ENCODE assay signal across 11 cellular contexts in genomic region chrX:41457618-41458192, GRCh38. TPM values are rescaled to one million over a fixed set of nuclear protein-coding genes. Genes with fewer than 3 reads are reported as not detected.
DNase-seq lines count a peak whose midpoint lies in the region; ATAC-seq, FAIRE-seq and TF ChIP-seq lines count a peak whose summit lies in the region.
"Had no signal": no experiment of that assay in that cellular context is flagged by ENCODE, and none has a peak within 500 bp of the region (broad histone marks: within the 10 kb centered on the region; RNA-seq: fewer than 3 reads in every experiment).

No MANE protein-coding gene starts in this region.

- H3K27me3 ChIP-seq in SK-N-SH (ENCODE audit: insufficient read depth) = no peaks in the 10 kb centered on the region; the same call in 1 of the 2 replicates
- H3K27me3 ChIP-seq in keratinocyte (ENCODE audit: control insufficient read depth, extremely low read depth, insufficient read depth, low read length) = no peaks in the 10 kb centered on the region

- no peak overlapping the region for H3K4me3 ChIP-seq in SK-N-SH (ENCODE audit: low read depth in 2 of 2, low read length in 1 of 2)
- H3K4me3 ChIP-seq in keratinocyte (ENCODE audit: control insufficient read depth in 2 of 3, extremely low read depth in 1 of 3, insufficient read depth in 2 of 3, low read depth in 1 of 3, low read length in 3 of 3) = no peak overlapping the region

- H3K4me2 ChIP-seq in SK-N-SH = no peak overlapping the region
- H3K4me2 ChIP-seq in keratinocyte (ENCODE audit: control insufficient read depth, extremely low read depth, insufficient read depth, low read depth, low read length) = no peak overlapping the region

- peak; percentile 47 for TF ChIP-seq CTCF in SK-N-SH (IDR thresholded peaks at IDR 0.05)
- peak; percentile 8 to 24 (median 24) for TF ChIP-seq CTCF in keratinocyte (optimal IDR thresholded peaks at IDR 0.05 in 1 of 3, IDR thresholded peaks at IDR 0.05 in 1 of 3, conservative IDR thresholded peaks at IDR 0.05 in 1 of 3; ENCODE audit: extremely low read depth in 1 of 3, insufficient read depth in 2 of 3, low read length in 3 of 3)
- TF ChIP-seq CTCF in RWPE1 (conservative IDR thresholded peaks at IDR 0.05; ENCODE audit: low read depth) = no peak

- H3K9me3 ChIP-seq in SK-N-SH = no peaks in the 10 kb centered on the region
- no peaks in the 10 kb centered on the region for H3K9me3 ChIP-seq in keratinocyte (ENCODE audit: control insufficient read depth, low read depth, low read length)

- no peak for TF ChIP-seq EP300 in SK-N-SH (IDR thresholded peaks at IDR 0.05; ENCODE audit: borderline replicate concordance in 1 of 2, low read depth in 1 of 2, low read length in 1 of 2)

- CTCF ChIA-PET in SK-N-SH (lab: Yijun Ruan, JAX) (no interaction called here), RWPE1 (lab: Yijun Ruan, JAX) (interaction anchor here (0.5 kb wide), 1 partner anchor 118 kb away, joined by 3 read pairs; no protein-coding TSS in a partner anchor)

- H3K9me1 ChIP-seq in keratinocyte (ENCODE audit: control insufficient read depth, extremely low read depth, insufficient read depth, low read length) = no peaks in the 10 kb centered on the region

- FAIRE-seq in keratinocyte (lab: Jason Lieb, UNC) = no peak

- H3K36me3 ChIP-seq in SK-N-SH (replicated peaks in 1 of 2; ENCODE audit: control insufficient read depth in 1 of 2, insufficient read depth in 2 of 2, low read length in 1 of 2) (no peaks in the 10 kb centered on the region), keratinocyte (ENCODE audit: control insufficient read depth in 2 of 2, extremely low read depth in 1 of 2, insufficient read depth in 2 of 2, low read length in 2 of 2) (no peaks in the 10 kb centered on the region)

- ATAC-seq in GM21786 (IDR thresholded peaks at IDR 0.05; ENCODE audit: unreplicated experiment) (peak; percentile 48), GM19035 (IDR thresholded peaks at IDR 0.05; ENCODE audit: unreplicated experiment) (no peak)

- no peaks in the 10 kb centered on the region for H3K9me2 ChIP-seq in SK-N-SH

- POLR2A ChIA-PET in SK-N-SH (lab: Yijun Ruan, JAX) (no interaction called here), RWPE1 (lab: Yijun Ruan, JAX; ENCODE audit: low non-redundant PET) (no interaction called here)

- TF ChIP-seq RAD21 in SK-N-SH (IDR thresholded peaks at IDR 0.05; ENCODE audit: low read length) = peak; percentile 30; the same call in 1 of the 2 replicates

- dilution Hi-C loops in keratinocyte (cut with MboI; ENCODE audit: extremely low pct_ligation_motif_present, low sequenced_read_pairs) = no loop called here

- H3F3A ChIP-seq in SK-N-SH (replicated peaks; ENCODE audit: insufficient read depth) = peaks cover 4% of the 10 kb centered on the region

- no peaks in the 10 kb centered on the region for H3K4me1 ChIP-seq in SK-N-SH (ENCODE audit: control insufficient read depth in 1 of 2, insufficient read depth in 2 of 2, low read depth in 1 of 2, low read length in 1 of 2)
- H3K4me1 ChIP-seq in keratinocyte (ENCODE audit: control insufficient read depth, extremely low read depth, insufficient read depth, low read length) = no peaks in the 10 kb centered on the region

- H2AFZ ChIP-seq in SK-N-SH (ENCODE audit: low read depth) (no peak overlapping the region), keratinocyte (ENCODE audit: control insufficient read depth, low read length) (no peak overlapping the region)

- no peak overlapping the region for H3K27ac ChIP-seq in SK-N-SH (ENCODE audit: low read depth in 2 of 2, low read length in 1 of 2)
- H3K27ac ChIP-seq in keratinocyte (ENCODE audit: control insufficient read depth, insufficient read depth, low read length) = no peak overlapping the region
- no peak overlapping the region for H3K27ac ChIP-seq in RWPE1

- H3K79me2 ChIP-seq in SK-N-SH (ENCODE audit: insufficient read depth) = no peaks in the 10 kb centered on the region
- no peaks in the 10 kb centered on the region for H3K79me2 ChIP-seq in keratinocyte (ENCODE audit: control insufficient read depth, insufficient read depth, low read length)

- DNase-seq in DMS53 (lab: John Stamatoyannopoulos, UW) (peak; percentile 55), DMS53 treated with DMSO at 0.1 percent for 48 hours (lab: John Stamatoyannopoulos, UW; ENCODE audit: unreplicated experiment) (no peak), SK-N-SH (no peak), keratinocyte (ENCODE audit: low read depth, low spot score) (no peak), RWPE1 (ENCODE audit: low spot score) (no peak), NCI-H1436 (lab: John Stamatoyannopoulos, UW) (no peak)
- DNase-seq: 8988T, cerebellar nuclear complex, NCI-H345 had no signal

- no peak overlapping the region for H3K9ac ChIP-seq in SK-N-SH
- no peak overlapping the region for H3K9ac ChIP-seq in keratinocyte (ENCODE audit: control insufficient read depth, extremely low read depth, insufficient read depth, low read length)

- WGBS in SK-N-SH (ENCODE audit: low lambda C conversion rate) = 38% methylated on average over 7 of the region's 7 CpGs

- H4K20me1 ChIP-seq in SK-N-SH (ENCODE audit: insufficient read depth) (no peaks in the 10 kb centered on the region), keratinocyte (ENCODE audit: control insufficient read depth, extremely low read depth, insufficient read depth, low read length) (no peaks in the 10 kb centered on the region)

TF ChIP-seq in SK-N-SH, 30 proteins besides CTCF, POLR2A, EP300 and RAD21:
- no peak for TF ChIP-seq MEF2A (IDR thresholded peaks at IDR 0.05; ENCODE audit: borderline replicate concordance, low read depth)
- no peak for TF ChIP-seq TCF12 (IDR thresholded peaks at IDR 0.05)
- TF ChIP-seq ZBTB33 (IDR thresholded peaks at IDR 0.05; ENCODE audit: borderline replicate concordance, low read depth) = no peak
- no peak for TF ChIP-seq SIN3A (IDR thresholded peaks at IDR 0.05; ENCODE audit: borderline replicate concordance, low read depth, low read length)
- TF ChIP-seq, protein P1, sequence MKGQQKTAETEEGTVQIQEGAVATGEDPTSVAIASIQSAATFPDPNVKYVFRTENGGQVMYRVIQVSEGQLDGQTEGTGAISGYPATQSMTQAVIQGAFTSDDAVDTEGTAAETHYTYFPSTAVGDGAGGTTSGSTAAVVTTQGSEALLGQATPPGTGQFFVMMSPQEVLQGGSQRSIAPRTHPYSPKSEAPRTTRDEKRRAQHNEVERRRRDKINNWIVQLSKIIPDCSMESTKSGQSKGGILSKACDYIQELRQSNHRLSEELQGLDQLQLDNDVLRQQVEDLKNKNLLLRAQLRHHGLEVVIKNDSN (IDR thresholded peaks at IDR 0.05; ENCODE audit: borderline replicate concordance, low read depth) = no peak
- no peak for TF ChIP-seq GATA2 (CRISPR knock-in tag; IDR thresholded peaks at IDR 0.05)
- TF ChIP-seq CHD2 (IDR thresholded peaks at IDR 0.05; ENCODE audit: low read length, partially characterized antibody) = no peak
- no peak for TF ChIP-seq TAF1 (IDR thresholded peaks at IDR 0.05; ENCODE audit: borderline replicate concordance, low read depth, low read length)
- no peak for TF ChIP-seq YY1 (IDR thresholded peaks at IDR 0.05; ENCODE audit: low read depth)
- no peak for TF ChIP-seq TEAD4 (IDR thresholded peaks at IDR 0.05; ENCODE audit: borderline replicate concordance, insufficient read depth)
- no peak for TF ChIP-seq EZH2phosphoT487 (IDR thresholded peaks at IDR 0.05; ENCODE audit: borderline replicate concordance, low read depth)
- no peak for TF ChIP-seq NFIC (IDR thresholded peaks at IDR 0.05; ENCODE audit: borderline replicate concordance)
- no peak for TF ChIP-seq RCOR1 (IDR thresholded peaks at IDR 0.05; ENCODE audit: low read length)
- no peak for TF ChIP-seq RXRA (IDR thresholded peaks at IDR 0.05; ENCODE audit: borderline replicate concordance, low read depth)

RNA-seq across cellular contexts. Expression of gene NYX, which starts 10.6 kb away (rescaled TPM):
- not detected in 2 replicates for polyA plus RNA-seq in SK-N-SH (2012; rRNA removed)
- not detected in 2 replicates for polyA plus RNA-seq in SK-N-SH (2012; cell fraction: cytosol; rRNA removed)
- not detected in 2 replicates for polyA plus RNA-seq in SK-N-SH (2012; cell fraction: nucleus; rRNA removed)
- not detected in 3 replicates for polyA plus RNA-seq in keratinocyte
- polyA plus RNA-seq in keratinocyte (2011; ENCODE audit: low read depth) = not detected
- not detected in 2 replicates for polyA plus RNA-seq in keratinocyte (2011; cell fraction: cytosol; rRNA removed)
- not detected in 2 replicates for polyA plus RNA-seq in keratinocyte (2011; cell fraction: nucleus; rRNA removed)
- polyA plus RNA-seq in keratinocyte (2012; ENCODE audit: low replicate concordance) = not detected in 2 replicates
- not detected in 3 replicates for polyA minus RNA-seq in keratinocyte
- polyA minus RNA-seq in keratinocyte (2011; cell fraction: cytosol; rRNA and poly(A)+ RNA removed) = not detected
- polyA minus RNA-seq in keratinocyte (2011; cell fraction: nucleus; rRNA and poly(A)+ RNA removed) = not detected in 2 replicates
